11 cellular contexts compared by ENCODE assay signal in the genomic region with DNA sequence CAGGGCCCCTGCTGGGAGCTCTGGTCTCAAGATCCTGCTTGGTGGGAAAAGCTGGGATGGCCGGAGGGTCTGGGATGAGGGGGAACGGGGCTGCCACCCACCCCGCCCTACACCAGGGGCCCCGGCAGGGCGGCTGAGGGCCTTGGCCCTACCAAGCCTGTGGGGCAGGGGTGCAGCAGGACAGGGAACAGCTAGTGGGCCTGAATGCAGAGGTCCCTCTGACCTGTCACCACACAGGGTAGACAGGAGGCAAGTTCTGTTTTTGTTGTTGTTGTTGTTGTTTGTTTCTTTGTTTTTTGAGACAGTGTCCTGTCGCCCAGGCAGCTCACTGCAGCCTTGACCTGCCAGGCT. TPM values are rescaled to one million over a fixed set of nuclear protein-coding genes. Genes with fewer than 3 reads are reported as not detected.
DNase-seq lines count a peak whose midpoint lies in the region; ATAC-seq and TF ChIP-seq lines count a peak whose summit lies in the region.
"Had no signal": no experiment of that assay in that cellular context is flagged by ENCODE, and none has a peak within 500 bp of the region (broad histone marks: within the 10 kb centered on the region; RNA-seq: fewer than 3 reads in every experiment).

No MANE protein-coding gene starts in this region.

- H3K9me3 Mint-ChIP-seq in activated naive CD4-positive, alpha-beta T cell treated with anti-CD3 and anti-CD28 coated beads, Interleukin-2, amount 10 ng/mL, durations not matched to agents 7 days and 5 days: no peaks in the 10 kb centered on the region
- no peaks in the 10 kb centered on the region for H3K9me3 Mint-ChIP-seq in memory B cell

- H3K36me3 ChIP-seq in transverse colon: no peaks in the 10 kb centered on the region

- in situ Hi-C loops in transverse colon (cut with MboI; ENCODE audit: low pct_ligation_motif_present in 1 of 4, low pct_unique_long_range_greater_than_20kb in 1 of 4, low sequenced_read_pairs in 3 of 4): loop anchor here in 1 of 4 donors (25.0 kb wide), 2 partner anchors 157 to 982 kb away; a partner anchor contains a TSS

- no peaks in the 10 kb centered on the region for H3K27me3 ChIP-seq in transverse colon

- peaks cover 0 to 10% (median 0%) of the 10 kb centered on the region in 4 donors for H3K4me1 ChIP-seq in transverse colon

- H3K36me3 Mint-ChIP-seq in activated naive CD4-positive, alpha-beta T cell treated with anti-CD3 and anti-CD28 coated beads, Interleukin-2, amount 10 ng/mL, durations not matched to agents 7 days and 5 days: peaks cover 11% of the 10 kb centered on the region
- peaks cover 2% of the 10 kb centered on the region for H3K36me3 Mint-ChIP-seq in memory B cell

- peaks cover 40% of the 10 kb centered on the region for H3K4me1 Mint-ChIP-seq in activated naive CD4-positive, alpha-beta T cell treated with anti-CD3 and anti-CD28 coated beads, Interleukin-2, amount 10 ng/mL, durations not matched to agents 7 days and 5 days
- H3K4me1 Mint-ChIP-seq in memory B cell: peaks cover 7% of the 10 kb centered on the region

- H3K27ac ChIP-seq in angular gyrus (ENCODE audit: low read depth, low read length) (peak overlapping the region; percentile 13), transverse colon (peak overlapping the region in 3 of 4 donors; percentile 48 to 63 (median 51))
- H3K27ac ChIP-seq: WERI-Rb-1 had no signal

- no peak for TF ChIP-seq EP300 in transverse colon (IDR thresholded peaks at IDR 0.05; ENCODE audit: low read depth)

- CTCF ChIA-PET in activated naive CD4-positive, alpha-beta T cell treated with anti-CD3 and anti-CD28 coated beads, Interleukin-2, amount 10 ng/mL, durations not matched to agents 7 days and 5 days (lab: Charles Lee): interaction anchor here (12.0 kb wide), 1 partner anchor 17 kb away, joined by 241 read pairs; a partner anchor contains a TSS

- H3K27ac Mint-ChIP-seq in activated naive CD4-positive, alpha-beta T cell treated with anti-CD3 and anti-CD28 coated beads, Interleukin-2, amount 10 ng/mL, durations not matched to agents 7 days and 5 days: no peak overlapping the region
- peak overlapping the region; percentile 92 for H3K27ac Mint-ChIP-seq in memory B cell

- WGBS in transverse colon (ENCODE audit: low coverage in 1 of 2), 2 donors: 51% methylated on average over 3 of the region's 6 CpGs; no CpG with 5 or more reads in 1 of the 2 donors

- H3K4me3 ChIP-seq in transverse colon: peak overlapping the region in 2 of 4 donors; percentile 23 to 42

- no peaks in the 10 kb centered on the region for H3K27me3 Mint-ChIP-seq in activated naive CD4-positive, alpha-beta T cell treated with anti-CD3 and anti-CD28 coated beads, Interleukin-2, amount 10 ng/mL, durations not matched to agents 7 days and 5 days
- H3K27me3 Mint-ChIP-seq in memory B cell: no peaks in the 10 kb centered on the region

- peak; percentile 16 for ATAC-seq in memory B cell (ENCODE audit: low read depth)
- ATAC-seq in HG02678 (IDR thresholded peaks at IDR 0.05; ENCODE audit: unreplicated experiment): no peak
- ATAC-seq in HG03025 (IDR thresholded peaks at IDR 0.05; ENCODE audit: low FRiP score, unreplicated experiment): no peak

- no peak for TF ChIP-seq POLR2A in transverse colon (IDR thresholded peaks at IDR 0.05)

- DNase-seq in activated naive CD4-positive, alpha-beta T cell treated with anti-CD3 and anti-CD28 coated beads, Interleukin-2, amount 10 ng/mL, durations not matched to agents 7 days and 5 days: no peak
- DNase-seq in activated naive CD4-positive, alpha-beta T cell (lab: John Stamatoyannopoulos, UW): no peak
- DNase-seq in memory B cell (ENCODE audit: low spot score in 2 of 2) (no peak), transverse colon (no peak), NCI-H524 (lab: John Stamatoyannopoulos, UW) (no peak)
- DNase-seq: kidney glomerular epithelial cell, NCI-H2107 had no signal

- peak overlapping the region; percentile 23 for H3K4me3 Mint-ChIP-seq in activated naive CD4-positive, alpha-beta T cell treated with anti-CD3 and anti-CD28 coated beads, Interleukin-2, amount 10 ng/mL, durations not matched to agents 7 days and 5 days
- peak overlapping the region; percentile 62 for H3K4me3 Mint-ChIP-seq in memory B cell

- TF ChIP-seq CTCF in transverse colon (IDR thresholded peaks at IDR 0.05): no peak

- H3K9me3 ChIP-seq in transverse colon: no peaks in the 10 kb centered on the region

- intact Hi-C loops in transverse colon (cut with DNase I; ENCODE audit: low total_unique reads): no loop called here

RNA-seq across cellular contexts. Expression of a gene that starts 0.3 kb away (rescaled TPM):
- total RNA-seq in transverse colon: 10 to 100 TPM in 1 of 4 donors, 1 to 10 TPM in 2, not detected in 1; 4.6 to 13.1 (median 7.2) TPM

RNA-seq across cellular contexts. Expression of a gene that starts 9.9 kb away (rescaled TPM):
- 10 to 100 TPM; 29.9 to 57.2 (median 47.4) TPM for total RNA-seq in transverse colon

RNA-seq across cellular contexts. Expression of a gene that starts 18.7 kb away (rescaled TPM):
- total RNA-seq in transverse colon: 10 to 100 TPM; 44.9 to 52.4 (median 49.9) TPM

RNA-seq across cellular contexts. Expression of a gene that starts 26.8 kb away (rescaled TPM):
- 10 to 100 TPM; 34.0 to 68.5 (median 49.8) TPM for total RNA-seq in transverse colon

RNA-seq across cellular contexts. Expression of a gene that starts 27.8 kb away (rescaled TPM):
- total RNA-seq in transverse colon: 10 to 100 TPM in 1 of 4 donors, 1 to 10 TPM in 3; 1.6 to 11.2 (median 5.5) TPM
